In genomic region chr6:33088931-33089640, GRCh38 we compare ENCODE assay signal across 29 cellular contexts. TPM values are rescaled to one million over a fixed set of nuclear protein-coding genes. Genes with fewer than 3 reads are reported as not detected.
DNase-seq lines count a peak whose midpoint lies in the region; ATAC-seq and FAIRE-seq lines count a peak whose summit lies in the region.
"Had no signal": no experiment of that assay in that cellular context is flagged by ENCODE, and none has a peak within 500 bp of the region (broad histone marks: within the 10 kb centered on the region; RNA-seq: fewer than 3 reads in every experiment).

No MANE protein-coding gene starts in this region.

- no peaks in the 10 kb centered on the region for H3K4me1 Mint-ChIP-seq in activated T-helper 17 cell treated with anti-CD3 and anti-CD28 coated beads, Interleukin-2, amount 50 U/mL, for 72 hours
- H3K4me1 Mint-ChIP-seq in memory B cell: peaks cover 29% of the 10 kb centered on the region
- H3K4me1 Mint-ChIP-seq: activated naive CD4-positive, alpha-beta T cell treated with anti-CD3 and anti-CD28 coated beads, Interleukin-2, amount 10 ng/mL, durations not matched to agents 7 days and 5 days; neural progenitor cell had no signal

- no peak for ATAC-seq in activated T-helper 17 cell treated with anti-CD3 and anti-CD28 coated beads, Interleukin-2, amount 50 U/mL, for 72 hours (replicated peaks)
- no peak for ATAC-seq in memory B cell (ENCODE audit: low read depth)
- ATAC-seq: activated CD8-positive, alpha-beta memory T cell treated with anti-CD3 and anti-CD28 coated beads, Interleukin-2, amount 10 ng/mL, durations not matched to agents 7 days and 5 days; SK-N-SH treated with all-trans-retinoic acid at 6 μM for 48 hours had no signal

- peak; percentile 15 for DNase-seq in ELR (ENCODE audit: low read depth)
- no peak for DNase-seq in HTR-8/SVneo (ENCODE audit: insufficient read length, low spot score)
- no peak for DNase-seq in memory B cell (ENCODE audit: low spot score in 2 of 2)
- DNase-seq in NCI-H524 (lab: John Stamatoyannopoulos, UW): no peak
- DNase-seq in globus pallidus (ENCODE audit: low spot score): no peak
- DNase-seq in ACHN: no peak
- DNase-seq: activated CD8-positive, alpha-beta memory T cell treated with anti-CD3 and anti-CD28 coated beads, Interleukin-2, amount 10 ng/mL, durations not matched to agents 7 days and 5 days; activated naive CD4-positive, alpha-beta T cell treated with anti-CD3 and anti-CD28 coated beads, Interleukin-2, amount 10 ng/mL, durations not matched to agents 7 days and 5 days; amygdala; Calu3; colonic mucosa; effector memory CD4-positive, alpha-beta T cell; erythroblast; mesenchymal stem cell; NCI-H1092 treated with DMSO at 0.1 percent for 48 hours; NCI-H1930; NCI-H345; NCI-H748 treated with DMSO at 0.1 percent for 48 hours; small intestine; stimulated activated CD4-positive, alpha-beta T cell treated with anti-CD3 and anti-CD28 coated beads, Interleukin-1b, Interleukin-23, amount 100 ng/mL, for 48 hours; trophoblast cell; WERI-Rb-1 had no signal

- H3K27me3 Mint-ChIP-seq in activated T-helper 17 cell treated with anti-CD3 and anti-CD28 coated beads, Interleukin-2, amount 50 U/mL, for 72 hours: peaks cover 6% of the 10 kb centered on the region
- no peaks in the 10 kb centered on the region for H3K27me3 Mint-ChIP-seq in memory B cell

- in situ Hi-C loops in ACHN (cut with HindIII; ENCODE audit: low pct_ligation_motif_present, low pct_unique_long_range_greater_than_20kb, low sequenced_read_pairs): no loop called here

- H3K9me3 Mint-ChIP-seq in activated T-helper 17 cell treated with anti-CD3 and anti-CD28 coated beads, Interleukin-2, amount 50 U/mL, for 72 hours: no peaks in the 10 kb centered on the region
- no peaks in the 10 kb centered on the region for H3K9me3 Mint-ChIP-seq in memory B cell
- H3K9me3 Mint-ChIP-seq: activated naive CD4-positive, alpha-beta T cell treated with anti-CD3 and anti-CD28 coated beads, Interleukin-2, amount 10 ng/mL, durations not matched to agents 7 days and 5 days; neural progenitor cell; T-helper 2 cell treated with Interferon-gamma antibody and Interleukin-4, amounts not matched to agents 5 μg/mL and 100 μg/mL, for 36 hours had no signal

- H3K36me3 Mint-ChIP-seq in activated T-helper 17 cell treated with anti-CD3 and anti-CD28 coated beads, Interleukin-2, amount 50 U/mL, for 72 hours (ENCODE audit: low read depth): peaks cover 11% of the 10 kb centered on the region
- peaks cover 27% of the 10 kb centered on the region for H3K36me3 Mint-ChIP-seq in memory B cell
- H3K36me3 Mint-ChIP-seq: activated naive CD4-positive, alpha-beta T cell treated with anti-CD3 and anti-CD28 coated beads, Interleukin-2, amount 10 ng/mL, durations not matched to agents 7 days and 5 days; neural progenitor cell had no signal

- peak overlapping the region; percentile 42 for H3K27ac Mint-ChIP-seq in activated T-helper 17 cell treated with anti-CD3 and anti-CD28 coated beads, Interleukin-2, amount 50 U/mL, for 72 hours
- peak overlapping the region; percentile 83 for H3K27ac Mint-ChIP-seq in memory B cell
- H3K27ac Mint-ChIP-seq: activated CD8-positive, alpha-beta memory T cell treated with anti-CD3 and anti-CD28 coated beads, Interleukin-2, amount 10 ng/mL, durations not matched to agents 7 days and 5 days; activated naive CD4-positive, alpha-beta T cell treated with anti-CD3 and anti-CD28 coated beads, Interleukin-2, amount 10 ng/mL, durations not matched to agents 7 days and 5 days; neural progenitor cell; T-helper 2 cell treated with Interferon-gamma antibody and Interleukin-4, amounts not matched to agents 5 μg/mL and 100 μg/mL, for 36 hours had no signal

- no peak overlapping the region for H3K4me3 Mint-ChIP-seq in activated T-helper 17 cell treated with anti-CD3 and anti-CD28 coated beads, Interleukin-2, amount 50 U/mL, for 72 hours
- no peak overlapping the region for H3K4me3 Mint-ChIP-seq in memory B cell
- H3K4me3 Mint-ChIP-seq: activated CD8-positive, alpha-beta memory T cell treated with anti-CD3 and anti-CD28 coated beads, Interleukin-2, amount 10 ng/mL, durations not matched to agents 7 days and 5 days; activated naive CD4-positive, alpha-beta T cell treated with anti-CD3 and anti-CD28 coated beads, Interleukin-2, amount 10 ng/mL, durations not matched to agents 7 days and 5 days; CD14-positive monocyte; neural progenitor cell; T-helper 2 cell treated with Interferon-gamma antibody and Interleukin-4, amounts not matched to agents 5 μg/mL and 100 μg/mL, for 36 hours had no signal

- FAIRE-seq in HTR-8/SVneo (lab: Jason Lieb, UNC): peak; percentile 20
- FAIRE-seq: H54, small intestine had no signal

RNA-seq across cellular contexts. Expression of gene HLA-DPB1, which starts 13.3 kb away (rescaled TPM):
- 10 to 100 TPM; 21.4 to 69.1 TPM for total RNA-seq in activated T-helper 17 cell treated with anti-CD3 and anti-CD28 coated beads, Interleukin-2, amount 50 U/mL, for 72 hours
- total RNA-seq: M059J had no signal

RNA-seq across cellular contexts. Expression of gene HLA-DPA1, which starts 15.6 kb away (rescaled TPM):
- total RNA-seq in activated T-helper 17 cell treated with anti-CD3 and anti-CD28 coated beads, Interleukin-2, amount 50 U/mL, for 72 hours: 100 to 1,000 TPM in 1 of 2 donors, 10 to 100 TPM in 1; 40.5 to 136 TPM
